In the genomic region with DNA sequence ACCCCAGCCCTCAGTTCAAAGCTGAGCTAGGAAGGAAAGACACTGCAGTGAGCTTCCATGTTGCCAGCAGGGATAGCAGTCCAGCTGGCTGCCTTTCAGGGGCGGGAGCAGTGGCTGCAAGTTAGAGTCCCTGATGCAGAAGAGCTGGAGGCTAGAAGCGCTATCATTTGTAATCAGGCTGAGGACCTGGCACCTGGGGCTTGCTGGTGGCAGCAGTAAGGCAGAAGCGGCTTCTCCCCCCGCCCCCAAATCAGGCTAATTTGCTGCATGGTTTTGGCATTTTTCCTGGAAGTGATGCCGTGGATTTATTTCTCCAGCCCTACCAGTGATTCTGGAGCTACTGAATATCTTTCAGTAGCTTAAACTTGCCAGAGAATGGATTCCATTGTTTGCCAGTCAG, we compare ENCODE assay signal across 1 cellular context.
TF ChIP-seq lines count a peak whose summit lies in the region.

No MANE protein-coding gene starts in this region.

TF ChIP-seq in GM23338, 12 proteins besides CTCF, POLR2A, EP300 and RAD21 (continued from another document):
- TF ChIP-seq, protein P1, sequence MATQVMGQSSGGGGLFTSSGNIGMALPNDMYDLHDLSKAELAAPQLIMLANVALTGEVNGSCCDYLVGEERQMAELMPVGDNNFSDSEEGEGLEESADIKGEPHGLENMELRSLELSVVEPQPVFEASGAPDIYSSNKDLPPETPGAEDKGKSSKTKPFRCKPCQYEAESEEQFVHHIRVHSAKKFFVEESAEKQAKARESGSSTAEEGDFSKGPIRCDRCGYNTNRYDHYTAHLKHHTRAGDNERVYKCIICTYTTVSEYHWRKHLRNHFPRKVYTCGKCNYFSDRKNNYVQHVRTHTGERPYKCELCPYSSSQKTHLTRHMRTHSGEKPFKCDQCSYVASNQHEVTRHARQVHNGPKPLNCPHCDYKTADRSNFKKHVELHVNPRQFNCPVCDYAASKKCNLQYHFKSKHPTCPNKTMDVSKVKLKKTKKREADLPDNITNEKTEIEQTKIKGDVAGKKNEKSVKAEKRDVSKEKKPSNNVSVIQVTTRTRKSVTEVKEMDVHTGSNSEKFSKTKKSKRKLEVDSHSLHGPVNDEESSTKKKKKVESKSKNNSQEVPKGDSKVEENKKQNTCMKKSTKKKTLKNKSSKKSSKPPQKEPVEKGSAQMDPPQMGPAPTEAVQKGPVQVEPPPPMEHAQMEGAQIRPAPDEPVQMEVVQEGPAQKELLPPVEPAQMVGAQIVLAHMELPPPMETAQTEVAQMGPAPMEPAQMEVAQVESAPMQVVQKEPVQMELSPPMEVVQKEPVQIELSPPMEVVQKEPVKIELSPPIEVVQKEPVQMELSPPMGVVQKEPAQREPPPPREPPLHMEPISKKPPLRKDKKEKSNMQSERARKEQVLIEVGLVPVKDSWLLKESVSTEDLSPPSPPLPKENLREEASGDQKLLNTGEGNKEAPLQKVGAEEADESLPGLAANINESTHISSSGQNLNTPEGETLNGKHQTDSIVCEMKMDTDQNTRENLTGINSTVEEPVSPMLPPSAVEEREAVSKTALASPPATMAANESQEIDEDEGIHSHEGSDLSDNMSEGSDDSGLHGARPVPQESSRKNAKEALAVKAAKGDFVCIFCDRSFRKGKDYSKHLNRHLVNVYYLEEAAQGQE (IDR thresholded peaks at IDR 0.05; ENCODE audit: unreplicated experiment), result no peak
- TF ChIP-seq JUNB (IDR thresholded peaks at IDR 0.05; ENCODE audit: unreplicated experiment), result no peak
- no peak for TF ChIP-seq POLR2AphosphoS5 (IDR thresholded peaks at IDR 0.05; ENCODE audit: low read depth)
- no peak for TF ChIP-seq STAT1 (IDR thresholded peaks at IDR 0.05; ENCODE audit: unreplicated experiment)
